ENCODE assay signal across 8 cellular contexts in genomic region chr15:70258369-70259029, GRCh38.
DNase-seq lines count a peak whose midpoint lies in the region; ATAC-seq and TF ChIP-seq lines count a peak whose summit lies in the region.

No MANE protein-coding gene starts in this region.

- H3K4me3 Mint-ChIP-seq in neural progenitor cell, result no peak overlapping the region

- peaks cover 8% of the 10 kb centered on the region for H3F3A ChIP-seq in neural progenitor cell (ENCODE audit: low read depth)

- H3K9me3 ChIP-seq in OCI-LY3 (ENCODE audit: insufficient read depth, low read length) (no peaks in the 10 kb centered on the region), neural progenitor cell (ENCODE audit: low read depth) (no peaks in the 10 kb centered on the region), aorta (ENCODE audit: control insufficient read depth, low read length) (no peaks in the 10 kb centered on the region)

- peaks cover 13% of the 10 kb centered on the region for H3K9me3 Mint-ChIP-seq in neural progenitor cell

- H2AFZ ChIP-seq in OCI-LY3 (ENCODE audit: low read depth, low read length) (peak overlapping the region; percentile 13; the same call in 1 of the 2 replicates), neural progenitor cell (replicated peaks) (no peak overlapping the region)

- ATAC-seq in aorta (ENCODE audit: low FRiP score) (peak; percentile 9), GM18909 (IDR thresholded peaks at IDR 0.05; ENCODE audit: poor library complexity, unreplicated experiment) (no peak)

- no peaks in the 10 kb centered on the region for H3K36me3 ChIP-seq in OCI-LY3 (replicated peaks; ENCODE audit: low read depth, low read length)
- no peaks in the 10 kb centered on the region for H3K36me3 ChIP-seq in neural progenitor cell
- no peaks in the 10 kb centered on the region for H3K36me3 ChIP-seq in aorta (ENCODE audit: control insufficient read depth in 1 of 2, insufficient read depth in 2 of 2, low read length in 1 of 2)

- no peak overlapping the region for H3K4me3 ChIP-seq in OCI-LY3 (ENCODE audit: low read length)
- H3K4me3 ChIP-seq in neural progenitor cell, result no peak overlapping the region
- no peak overlapping the region for H3K4me3 ChIP-seq in aorta (ENCODE audit: low read length in 2 of 2)

- no peaks in the 10 kb centered on the region for H4K20me1 ChIP-seq in OCI-LY3 (ENCODE audit: insufficient read depth, low read length)
- H4K20me1 ChIP-seq in neural progenitor cell (ENCODE audit: low read depth), result no peaks in the 10 kb centered on the region

- WGBS in aorta, 2 donors, result 48% methylated on average over 17 of the region's 17 CpGs

- peaks cover 20% of the 10 kb centered on the region for H3K27me3 Mint-ChIP-seq in neural progenitor cell (ENCODE audit: insufficient read depth, low read depth)

- no peak overlapping the region for H3K27ac ChIP-seq in OCI-LY3 (ENCODE audit: low read length)
- H3K27ac ChIP-seq in neural progenitor cell, result no peak overlapping the region
- H3K27ac ChIP-seq in aorta (ENCODE audit: low read depth in 1 of 2, low read length in 2 of 2), result no peak overlapping the region

- H3K4me1 Mint-ChIP-seq in neural progenitor cell, result peaks cover 58% of the 10 kb centered on the region

- H3K27me3 ChIP-seq in OCI-LY3 (ENCODE audit: low read depth, low read length) (no peaks in the 10 kb centered on the region), neural progenitor cell (no peaks in the 10 kb centered on the region), aorta (ENCODE audit: control insufficient read depth in 1 of 2, insufficient read depth in 2 of 2, low read length in 1 of 2) (no peaks in the 10 kb centered on the region)

- H3K36me3 Mint-ChIP-seq in neural progenitor cell, result no peaks in the 10 kb centered on the region

- intact Hi-C loops in aorta (cut with DNase I), result no loop called here

- H3K4me2 ChIP-seq in OCI-LY3 (ENCODE audit: low read length), result peak overlapping the region; percentile 37
- no peak overlapping the region for H3K4me2 ChIP-seq in neural progenitor cell

- peak; percentile 54 for DNase-seq in activated T-helper 9 cell treated with anti-CD3 and anti-CD28 coated beads, Interleukin-2, amount 50 U/mL, for 16 hours (ENCODE audit: low read depth)
- DNase-seq in neural progenitor cell (ENCODE audit: low spot score) (no peak), aorta (peak in 1 of 2 donors; percentile 73), dermis blood vessel endothelial cell (no peak), NCI-H345 (lab: John Stamatoyannopoulos, UW) (no peak)

- TF ChIP-seq CTCF in OCI-LY3 (IDR thresholded peaks at IDR 0.05; ENCODE audit: low read depth, low read length) (no peak), neural progenitor cell (IDR thresholded peaks at IDR 0.05) (no peak)

- H3K4me1 ChIP-seq in OCI-LY3 (ENCODE audit: low read length) (peaks cover 61% of the 10 kb centered on the region), neural progenitor cell (peaks cover 11% of the 10 kb centered on the region), aorta (ENCODE audit: control insufficient read depth in 1 of 2, insufficient read depth in 2 of 2, low read length in 2 of 2) (no peaks in the 10 kb centered on the region)

- H3K9ac ChIP-seq in OCI-LY3 (ENCODE audit: low read length) (peak overlapping the region; percentile 24; the same call in 1 of the 2 replicates), neural progenitor cell (no peak overlapping the region)

- TF ChIP-seq POLR2A in GM19193 (IDR thresholded peaks at IDR 0.05; ENCODE audit: extremely low read depth, insufficient read depth, insufficient read length), result peak; percentile 29

- H3K27ac Mint-ChIP-seq in neural progenitor cell, result peak overlapping the region; percentile 90

- no peaks in the 10 kb centered on the region for H3K79me2 ChIP-seq in OCI-LY3 (ENCODE audit: low read length)
- no peaks in the 10 kb centered on the region for H3K79me2 ChIP-seq in neural progenitor cell (ENCODE audit: low read depth)
